8 cellular contexts compared by ENCODE assay signal in the genomic region with DNA sequence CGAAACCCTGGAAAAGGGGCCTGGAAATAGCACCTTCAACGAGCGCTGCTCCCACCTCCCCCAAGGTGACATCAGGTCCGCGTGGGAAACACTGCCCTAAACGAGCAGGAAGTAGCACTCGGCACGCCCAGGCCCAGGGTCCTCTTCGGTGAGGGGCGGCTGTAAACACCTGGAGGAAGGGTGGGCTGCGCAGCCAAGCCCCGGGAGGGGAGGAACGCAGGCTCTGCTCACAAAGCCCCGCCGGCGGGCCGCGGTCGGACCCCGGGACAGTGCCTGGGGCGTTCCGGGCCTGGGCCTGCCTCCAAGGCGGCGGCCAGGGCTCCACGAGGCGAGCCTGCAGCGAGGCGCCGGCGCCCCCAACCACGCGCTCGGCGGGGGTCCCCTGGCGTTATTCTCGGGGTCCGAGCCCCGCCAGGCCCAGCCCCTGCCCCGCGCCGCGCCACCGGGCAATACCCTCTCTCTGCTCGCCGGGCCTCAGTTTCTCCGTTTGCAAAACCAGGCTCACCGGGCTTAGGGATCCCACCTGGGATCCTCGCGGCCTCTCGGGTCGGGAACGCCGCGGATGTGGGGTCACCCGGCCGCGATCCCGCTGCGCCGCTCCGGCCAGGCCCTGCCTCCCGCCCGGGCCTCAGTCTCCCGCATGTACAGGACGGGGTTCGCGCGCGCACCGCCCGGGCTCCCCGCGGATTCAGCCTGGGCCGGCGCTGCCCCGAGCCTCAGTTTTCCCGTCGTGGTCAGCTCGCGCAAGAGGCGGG. TPM values are rescaled to one million over a fixed set of nuclear protein-coding genes. Genes with fewer than 3 reads are reported as not detected.
A peak's percentile ranks its signal among the peaks of the same experiment; 100 is the strongest.
DNase-seq lines count a peak whose midpoint lies in the region; ATAC-seq, FAIRE-seq and TF ChIP-seq lines count a peak whose summit lies in the region.

No MANE protein-coding gene starts in this region.

- FAIRE-seq in HTR-8/SVneo (lab: Jason Lieb, UNC), result no peak

- peak overlapping the region; percentile 99 for H3K4me3 ChIP-seq in cardiac muscle cell
- peak overlapping the region; percentile 95 for H3K4me3 ChIP-seq in mesodermal cell (ENCODE audit: extremely low read depth, insufficient read depth, low read length, poor library complexity, severe bottlenecking)

- ATAC-seq in activated CD4-positive, CD25-positive, alpha-beta regulatory T cell treated with anti-CD3 and anti-CD28 coated beads, Interleukin-2, amount 50 U/mL, for 24 hours, result peak; percentile 20 to 37
- peak; percentile 20 for ATAC-seq in stimulated activated effector memory CD8-positive, alpha-beta T cell treated with anti-CD3 and anti-CD28 coated beads, Interleukin-12 subunit alpha, Interleukin-12 subunit beta, amount 100 ng/mL, for 72 hours

- WGBS in mesodermal cell (ENCODE audit: insufficient coverage in 2 of 2), 2 experiments, result 1% methylated on average over 77 of the region's 81 CpGs

- intact Hi-C loops in cardiac septum (cut with DNase I), result loop anchor here (5.0 kb wide), 1 partner anchor 90 kb away; a partner anchor contains a TSS

- peaks cover 50% of the 10 kb centered on the region for H3K36me3 Mint-ChIP-seq in stimulated activated effector memory CD8-positive, alpha-beta T cell treated with anti-CD3 and anti-CD28 coated beads, Interleukin-12 subunit alpha, Interleukin-12 subunit beta, amount 100 ng/mL, for 72 hours

- peak overlapping the region; percentile 98 for H3K4me3 Mint-ChIP-seq in stimulated activated effector memory CD8-positive, alpha-beta T cell treated with anti-CD3 and anti-CD28 coated beads, Interleukin-12 subunit alpha, Interleukin-12 subunit beta, amount 100 ng/mL, for 72 hours

- H3K4me1 ChIP-seq in cardiac muscle cell (ENCODE audit: low read depth), result peaks cover 8% of the 10 kb centered on the region
- peaks cover 7% of the 10 kb centered on the region for H3K4me1 ChIP-seq in mesodermal cell (ENCODE audit: control insufficient read depth, insufficient read depth, low read length, poor library complexity, severe bottlenecking)

- DNase-seq in cardiac muscle cell (ENCODE audit: low read depth in 1 of 2, low spot score in 1 of 2) (peak; percentile 35 to 59), cardiac septum (ENCODE audit: low spot score) (no peak), HTR-8/SVneo (ENCODE audit: insufficient read length, low spot score) (peak; percentile 32), NCI-H1694 treated with DMSO at 0.1 percent for 48 hours (lab: John Stamatoyannopoulos, UW) (no peak)
- DNase-seq in stimulated activated effector memory CD8-positive, alpha-beta T cell treated with anti-CD3 and anti-CD28 coated beads, Interleukin-12 subunit alpha, Interleukin-12 subunit beta, amount 100 ng/mL, for 72 hours (ENCODE audit: low spot score in 2 of 2), result peak; percentile 50 to 84

- H3K36me3 ChIP-seq in cardiac muscle cell, result no peaks in the 10 kb centered on the region
- peaks cover 19% of the 10 kb centered on the region for H3K36me3 ChIP-seq in mesodermal cell (ENCODE audit: control insufficient read depth, insufficient read depth, low read length)

- H3K9me3 Mint-ChIP-seq in stimulated activated effector memory CD8-positive, alpha-beta T cell treated with anti-CD3 and anti-CD28 coated beads, Interleukin-12 subunit alpha, Interleukin-12 subunit beta, amount 100 ng/mL, for 72 hours, result no peaks in the 10 kb centered on the region

- no peak for TF ChIP-seq CTCF in cardiac muscle cell (IDR thresholded peaks at IDR 0.05; ENCODE audit: low read depth, low read length)

- H3K27ac ChIP-seq in cardiac muscle cell (peak overlapping the region; percentile 82), cingulate gyrus (ENCODE audit: low read depth, low read length) (peak overlapping the region; percentile 10), mesodermal cell (ENCODE audit: low read depth, low read length, severe bottlenecking) (peak overlapping the region; percentile 66)

- H3K27ac Mint-ChIP-seq in stimulated activated effector memory CD8-positive, alpha-beta T cell treated with anti-CD3 and anti-CD28 coated beads, Interleukin-12 subunit alpha, Interleukin-12 subunit beta, amount 100 ng/mL, for 72 hours, result peak overlapping the region; percentile 95

- no peaks in the 10 kb centered on the region for H3K27me3 ChIP-seq in cardiac muscle cell

- H3K4me1 Mint-ChIP-seq in stimulated activated effector memory CD8-positive, alpha-beta T cell treated with anti-CD3 and anti-CD28 coated beads, Interleukin-12 subunit alpha, Interleukin-12 subunit beta, amount 100 ng/mL, for 72 hours, result peaks cover 62% of the 10 kb centered on the region

- H3K9me3 ChIP-seq in cardiac muscle cell (ENCODE audit: low read depth), result no peaks in the 10 kb centered on the region
- H3K9me3 ChIP-seq in mesodermal cell (ENCODE audit: control insufficient read depth, low read length), result peaks cover 6% of the 10 kb centered on the region

RNA-seq across cellular contexts. Expression of a gene that starts 0.6 kb away (rescaled TPM):
- total RNA-seq in cardiac muscle cell (76.6 and 78.5 TPM in 2 replicates), cardiac septum (31.4 TPM)
- 88.7 and 92.1 TPM in 2 replicates for polyA plus RNA-seq in cardiac muscle cell
- 48.9 TPM for polyA plus RNA-seq in mesodermal cell (2013, experiment 1 of 2)
- polyA plus RNA-seq in mesodermal cell (2013, experiment 2 of 2), result 40.3 TPM

RNA-seq across cellular contexts. Expression of a gene that starts 13.8 kb away (rescaled TPM):
- total RNA-seq in cardiac muscle cell (44.4 and 46.9 TPM in 2 replicates), cardiac septum (136 TPM)
- polyA plus RNA-seq in cardiac muscle cell, result 33.0 and 34.7 TPM in 2 replicates
- 15.9 TPM for polyA plus RNA-seq in mesodermal cell (2013, experiment 1 of 2)
- 11.7 TPM for polyA plus RNA-seq in mesodermal cell (2013, experiment 2 of 2)

RNA-seq across cellular contexts. Expression of a gene that starts 22.7 kb away (rescaled TPM):
- total RNA-seq in cardiac muscle cell, result not detected in 2 replicates
- polyA plus RNA-seq in cardiac muscle cell, result 0.92 TPM in 1 of 2 replicates, not detected in the other
- total RNA-seq in cardiac septum, result not detected
- not detected for polyA plus RNA-seq in mesodermal cell (2013, experiment 1 of 2)
- not detected for polyA plus RNA-seq in mesodermal cell (2013, experiment 2 of 2)

RNA-seq across cellular contexts. Expression of a gene that starts 29.0 kb away (rescaled TPM):
- total RNA-seq in cardiac muscle cell, result 82.6 and 121 TPM in 2 replicates
- 103 and 120 TPM in 2 replicates for polyA plus RNA-seq in cardiac muscle cell
- 37.3 TPM for total RNA-seq in cardiac septum
- 45.2 TPM for polyA plus RNA-seq in mesodermal cell (2013, experiment 1 of 2)
- polyA plus RNA-seq in mesodermal cell (2013, experiment 2 of 2), result 45.7 TPM

RNA-seq across cellular contexts. Expression of a gene that starts 32.9 kb away (rescaled TPM):
- not detected in 2 replicates for total RNA-seq in cardiac muscle cell
- polyA plus RNA-seq in cardiac muscle cell, result 0.22 TPM in 1 of 2 replicates, not detected in the other
- total RNA-seq in cardiac septum, result not detected
- not detected for polyA plus RNA-seq in mesodermal cell (2013, experiment 1 of 2)
- polyA plus RNA-seq in mesodermal cell (2013, experiment 2 of 2), result not detected

Comparison
In these comparisons a context has a peak if more than half of its experiments do, and no peak if none do; other contexts are left out.
1. DNase-seq: peak in cardiac muscle cell (2 of 2), HTR-8/SVneo (single experiment) and stimulated activated effector memory CD8-positive, alpha-beta T cell treated with anti-CD3 and anti-CD28 coated beads, Interleukin-12 subunit alpha, Interleukin-12 subunit beta, amount 100 ng/mL, for 72 hours (2 of 2); none in cardiac septum (single experiment) and NCI-H1694 treated with DMSO at 0.1 percent for 48 hours (single experiment).
2. H3K27ac ChIP-seq: peak in every context shown above with its lines; median percentile 82 in cardiac muscle cell; 66 in mesodermal cell; 10 in cingulate gyrus.